8 cellular contexts compared by ENCODE assay signal in the genomic region with DNA sequence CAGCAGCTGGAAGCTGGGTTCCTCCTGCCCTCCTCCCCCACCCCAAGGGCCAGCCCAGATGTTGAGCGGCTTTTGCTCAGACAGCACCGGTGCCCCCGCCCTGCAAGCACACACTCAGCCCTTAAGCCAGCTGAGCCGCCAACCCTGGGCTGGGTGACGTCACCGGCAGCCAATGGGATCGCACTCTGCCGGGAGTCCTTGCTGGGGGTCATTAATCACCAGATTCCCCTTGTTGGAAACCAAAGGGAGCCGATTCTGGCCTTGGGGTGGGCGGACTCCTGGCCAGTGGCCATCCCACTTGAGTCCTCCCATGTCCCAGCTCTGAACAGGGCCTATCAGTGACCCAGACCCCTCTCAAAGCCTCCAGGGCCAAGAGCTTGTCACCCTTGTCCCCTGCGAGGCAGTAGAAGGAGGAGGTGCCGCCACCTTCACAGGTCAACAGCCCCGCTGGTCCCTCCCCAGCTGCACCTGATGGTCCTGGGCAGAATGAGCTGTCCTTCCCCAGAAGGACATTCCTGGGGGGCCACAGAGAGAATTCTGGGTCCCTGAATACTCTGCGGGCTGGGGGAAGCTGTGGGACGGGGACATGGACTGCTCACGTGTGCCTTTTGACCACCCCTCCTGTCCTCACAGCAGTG. TPM values are rescaled to one million over a fixed set of nuclear protein-coding genes. Genes with fewer than 3 reads are reported as not detected.
DNase-seq lines count a peak whose midpoint lies in the region; ATAC-seq, FAIRE-seq and TF ChIP-seq lines count a peak whose summit lies in the region.

No MANE protein-coding gene starts in this region.

- dilution Hi-C loops in mammary epithelial cell (cut with HindIII; ENCODE audit: low sequenced_read_pairs) = no loop called here

- H2AFZ ChIP-seq in GM23248 (no peak overlapping the region), mammary epithelial cell (ENCODE audit: low read depth, low read length) (no peak overlapping the region)

- H3K9ac ChIP-seq in GM23248 (no peak overlapping the region), mammary epithelial cell (ENCODE audit: insufficient read depth, low read length) (no peak overlapping the region)

- H3K4me2 ChIP-seq in GM23248 (ENCODE audit: unreplicated experiment) = no peak overlapping the region
- H3K4me2 ChIP-seq in mammary epithelial cell (ENCODE audit: insufficient read depth, low read depth, low read length) = no peak overlapping the region

- no peaks in the 10 kb centered on the region for H3K27me3 ChIP-seq in GM23248 (replicated peaks; ENCODE audit: insufficient read depth)
- H3K27me3 ChIP-seq in pancreas = no peaks in the 10 kb centered on the region
- no peaks in the 10 kb centered on the region for H3K27me3 ChIP-seq in mammary epithelial cell (ENCODE audit: insufficient read depth, low read length)

- no peaks in the 10 kb centered on the region for H3F3A ChIP-seq in GM23248 (ENCODE audit: insufficient read depth)

- no peak overlapping the region for H3K27ac ChIP-seq in GM23248
- H3K27ac ChIP-seq in pancreas = peak overlapping the region; percentile 39 to 74 (median 66)
- no peak overlapping the region for H3K27ac ChIP-seq in mammary epithelial cell (ENCODE audit: insufficient read depth, low read depth, low read length)

- no peak for TF ChIP-seq CTCF in fibroblast of the aortic adventitia (IDR thresholded peaks at IDR 0.05; ENCODE audit: insufficient read depth, low read length)
- no peak for TF ChIP-seq CTCF in pancreas (IDR thresholded peaks at IDR 0.05)
- no peak for TF ChIP-seq CTCF in mammary epithelial cell (conservative IDR thresholded peaks at IDR 0.05 in 1 of 2, IDR thresholded peaks at IDR 0.05 in 1 of 2; ENCODE audit: extremely low read depth in 1 of 2, insufficient read depth in 1 of 2, low read depth in 1 of 2, low read length in 2 of 2)

- no peaks in the 10 kb centered on the region for H3K36me3 ChIP-seq in GM23248 (ENCODE audit: low read depth)
- H3K36me3 ChIP-seq in pancreas = peaks cover 0 to 12% (median 0%) of the 10 kb centered on the region in 3 donors
- no peaks in the 10 kb centered on the region for H3K36me3 ChIP-seq in mammary epithelial cell (ENCODE audit: insufficient read depth, low read length)

- BruUV-seq in mammary epithelial cell (replicated peaks; lab: Mats Ljungman, UMichigan) = no TSS peak

- 39 to 44% methylated on average over 15 to 16 of the region's 16 CpGs for WGBS in GM23248 (ENCODE audit: low coverage in 1 of 2, low lambda C conversion rate in 2 of 2, missing lambda C conversion rate in 2 of 2), 2 experiments
- WGBS in pancreas, 2 donors = 45 to 50% methylated on average over 15 to 16 of the region's 16 CpGs
- 88% methylated on average over 12 of the region's 16 CpGs for WGBS in mammary epithelial cell (ENCODE audit: low coverage, missing lambda C conversion rate)

- H3K79me2 ChIP-seq in GM23248 (ENCODE audit: insufficient read depth) (no peaks in the 10 kb centered on the region), mammary epithelial cell (ENCODE audit: insufficient read depth, low read length) (no peaks in the 10 kb centered on the region)

- DNase-seq in GM23248 (peak; percentile 72), OCI-M1 (lab: John Stamatoyannopoulos, UW) (peak; percentile 55), fibroblast of the aortic adventitia (ENCODE audit: low read depth) (peak; percentile 74), pancreas (peak; percentile 83 to 95 (median 90)), mammary epithelial cell (no peak), DMS153 (lab: John Stamatoyannopoulos, UW) (no peak), NCI-H345 treated with DMSO at 0.1 percent for 48 hours (lab: John Stamatoyannopoulos, UW; ENCODE audit: unreplicated experiment) (no peak)

- no peaks in the 10 kb centered on the region for H4K20me1 ChIP-seq in GM23248 (ENCODE audit: insufficient read depth)
- no peaks in the 10 kb centered on the region for H4K20me1 ChIP-seq in mammary epithelial cell (ENCODE audit: insufficient read depth, low read length)

- no peak for FAIRE-seq in pancreas (lab: Jason Lieb, UNC)

- H3K9me3 ChIP-seq in GM23248 (ENCODE audit: low read depth) (no peaks in the 10 kb centered on the region), pancreas (no peaks in the 10 kb centered on the region), mammary epithelial cell (replicated peaks; ENCODE audit: insufficient read depth, low read length) (no peaks in the 10 kb centered on the region)

- intact Hi-C loops in pancreas (cut with DNase I) = no loop called here
- intact Hi-C loops in mammary epithelial cell (cut with micrococcal nuclease) = no loop called here

- CTCF ChIA-PET in mammary epithelial cell (lab: Charles Lee; ENCODE audit: low non-redundant PET) = no interaction called here

- in situ Hi-C loops in GM23248 (cut with MboI) = no loop called here
- in situ Hi-C loops in mammary epithelial cell (cut with MboI; ENCODE audit: low sequenced_read_pairs in 2 of 2) = no loop called here

- peak; percentile 53 to 80 (median 78) for ATAC-seq in pancreas
- ATAC-seq in GM19455 (IDR thresholded peaks at IDR 0.05; ENCODE audit: unreplicated experiment) = no peak

- H3K9me2 ChIP-seq in GM23248 (ENCODE audit: insufficient read depth) = no peaks in the 10 kb centered on the region

- peaks cover under 1% of the 10 kb centered on the region; the same call in 1 of the 2 replicates for H3K4me1 ChIP-seq in GM23248 (ENCODE audit: insufficient read depth)
- peaks cover 7 to 20% (median 14%) of the 10 kb centered on the region in 3 donors for H3K4me1 ChIP-seq in pancreas
- H3K4me1 ChIP-seq in mammary epithelial cell (ENCODE audit: insufficient read depth, low read length) = peaks cover under 1% of the 10 kb centered on the region

- H3K4me3 ChIP-seq in GM23248 (no peak overlapping the region), fibroblast of the aortic adventitia (ENCODE audit: low read depth, low read length) (no peak overlapping the region), pancreas (no peak overlapping the region), mammary epithelial cell (replicated peaks in 1 of 3; ENCODE audit: insufficient read depth in 1 of 3, low read depth in 2 of 3, low read length in 3 of 3) (no peak overlapping the region)

RNA-seq across cellular contexts. Expression of a gene that starts 7.4 kb away (rescaled TPM):
- 0.11 TPM in 1 of 2 replicates, not detected in the other for total RNA-seq in GM23248 (2014; rRNA removed; shearing (Covaris generic))
- polyA plus RNA-seq in GM23248 (2016; fragmentation: Nextera tagmentation; extraction: Ambion mirVana) = 0.05 TPM in 1 of 2 replicates, not detected in the other
- total RNA-seq in fibroblast of the aortic adventitia (ENCODE audit: low replicate concordance) = 0.36 TPM in 1 of 2 replicates, not detected in the other
- 10 to 100 TPM in 4 of 6 donors, 1 to 10 TPM in 2; 6.4 to 23.5 (median 14.3) TPM for total RNA-seq in pancreas
- polyA plus RNA-seq in pancreas = 10 to 100 TPM; 11.8 to 12.7 TPM
- total RNA-seq in mammary epithelial cell = 1 to 10 TPM; 1.2 to 1.4 TPM
- polyA plus RNA-seq in mammary epithelial cell = 0.33 TPM
- polyA minus RNA-seq in mammary epithelial cell = not detected

RNA-seq across cellular contexts. Expression of a gene that starts 20.4 kb away (rescaled TPM):
- total RNA-seq in GM23248 (2014; rRNA removed; shearing (Covaris generic)) = not detected in 2 replicates
- polyA plus RNA-seq in GM23248 (2016; fragmentation: Nextera tagmentation; extraction: Ambion mirVana) (not detected in 2 replicates), pancreas (under 1 TPM in 1 of 2 donors, not detected in 1; 0.46 TPM), mammary epithelial cell (not detected)
- total RNA-seq in fibroblast of the aortic adventitia (ENCODE audit: low replicate concordance) (not detected in 2 replicates), pancreas (not detected), mammary epithelial cell (not detected)
- polyA minus RNA-seq in mammary epithelial cell = not detected

RNA-seq across cellular contexts. Expression of a gene that starts 33.4 kb away (rescaled TPM):
- total RNA-seq in GM23248 (2014; rRNA removed; shearing (Covaris generic)) = not detected in 2 replicates
- polyA plus RNA-seq in GM23248 (2016; fragmentation: Nextera tagmentation; extraction: Ambion mirVana) (not detected in 2 replicates), pancreas (under 1 TPM in 1 of 2 donors, not detected in 1; 0.15 TPM), mammary epithelial cell (not detected)
- total RNA-seq in fibroblast of the aortic adventitia (ENCODE audit: low replicate concordance) (not detected in 2 replicates), pancreas (not detected), mammary epithelial cell (not detected)
- not detected for polyA minus RNA-seq in mammary epithelial cell

RNA-seq across cellular contexts. Expression of a gene that starts 43.6 kb away (rescaled TPM):
- total RNA-seq in GM23248 (2014; rRNA removed; shearing (Covaris generic)) = not detected in 2 replicates
- polyA plus RNA-seq in GM23248 (2016; fragmentation: Nextera tagmentation; extraction: Ambion mirVana) (not detected in 2 replicates), pancreas (not detected), mammary epithelial cell (not detected)
- total RNA-seq in fibroblast of the aortic adventitia (ENCODE audit: low replicate concordance) (not detected in 2 replicates), pancreas (not detected), mammary epithelial cell (not detected)
- polyA minus RNA-seq in mammary epithelial cell = not detected

RNA-seq across cellular contexts. Expression of a gene that starts 57.3 kb away (rescaled TPM):
- not detected in 2 replicates for total RNA-seq in GM23248 (2014; rRNA removed; shearing (Covaris generic))
- polyA plus RNA-seq in GM23248 (2016; fragmentation: Nextera tagmentation; extraction: Ambion mirVana) = not detected in 2 replicates
- total RNA-seq in fibroblast of the aortic adventitia (ENCODE audit: low replicate concordance) = not detected in 2 replicates
- not detected for total RNA-seq in pancreas
- not detected for polyA plus RNA-seq in pancreas
- total RNA-seq in mammary epithelial cell = not detected
- polyA plus RNA-seq in mammary epithelial cell = not detected
- polyA minus RNA-seq in mammary epithelial cell = not detected

Comparison
In these comparisons a context has a peak if more than half of its experiments do, and no peak if none do; other contexts are left out.
1. DNase-seq: peak in GM23248 (single experiment), OCI-M1 (single experiment), fibroblast of the aortic adventitia (single experiment) and pancreas (6 of 6); none in mammary epithelial cell (single experiment), DMS153 (single experiment) and NCI-H345 treated with DMSO at 0.1 percent for 48 hours (single experiment).
2. H3K27ac ChIP-seq: peak in pancreas (4 of 4); none in GM23248 (single experiment) and mammary epithelial cell (single experiment).